14 cellular contexts compared by ENCODE assay signal in genomic region chr12:88650715-88651114, GRCh38.
DNase-seq lines count a peak whose midpoint lies in the region; ATAC-seq and TF ChIP-seq lines count a peak whose summit lies in the region.
"Had no signal": no experiment of that assay in that cellular context is flagged by ENCODE, and none has a peak within 500 bp of the region (broad histone marks: within the 10 kb centered on the region; RNA-seq: fewer than 3 reads in every experiment).

No MANE protein-coding gene starts in this region.

- no peaks in the 10 kb centered on the region for H3K27me3 ChIP-seq in suprapubic skin
- H3K27me3 ChIP-seq: body of pancreas, gastrocnemius medialis had no signal

- TF ChIP-seq EP300 in suprapubic skin (IDR thresholded peaks at IDR 0.05) = no peak

- H3K27ac ChIP-seq in suprapubic skin = peak overlapping the region; percentile 48
- H3K27ac ChIP-seq: body of pancreas, gastrocnemius medialis had no signal

- ATAC-seq in GM19463 (IDR thresholded peaks at IDR 0.05; ENCODE audit: unreplicated experiment) = no peak
- ATAC-seq in GM18517 (IDR thresholded peaks at IDR 0.05; ENCODE audit: unreplicated experiment) = no peak
- ATAC-seq: body of pancreas, gastrocnemius medialis had no signal

- no peaks in the 10 kb centered on the region for H3K36me3 ChIP-seq in suprapubic skin
- H3K36me3 ChIP-seq: gastrocnemius medialis had no signal

- H3K4me1 ChIP-seq in suprapubic skin = peaks cover 20% of the 10 kb centered on the region
- H3K4me1 ChIP-seq: gastrocnemius medialis had no signal

- no peaks in the 10 kb centered on the region for H3K9me3 ChIP-seq in suprapubic skin
- H3K9me3 ChIP-seq: body of pancreas, gastrocnemius medialis had no signal

- TF ChIP-seq POLR2A in suprapubic skin (IDR thresholded peaks at IDR 0.05) = no peak

- in situ Hi-C loops in astrocyte of the spinal cord (cut with HindIII; ENCODE audit: low sequenced_read_pairs) = no loop called here

- TF ChIP-seq CTCF in astrocyte of the spinal cord (IDR thresholded peaks at IDR 0.05; ENCODE audit: low read depth, low read length) = no peak
- TF ChIP-seq CTCF in fibroblast of villous mesenchyme (IDR thresholded peaks at IDR 0.05; ENCODE audit: insufficient read depth, low read depth, low read length) = no peak
- TF ChIP-seq CTCF in suprapubic skin (IDR thresholded peaks at IDR 0.05) = no peak

- peak; percentile 62 for DNase-seq in GM04504 (ENCODE audit: low read depth)
- peak; percentile 45 for DNase-seq in astrocyte of the spinal cord (ENCODE audit: low read depth, low spot score)
- peak; percentile 19 for DNase-seq in fibroblast of villous mesenchyme (ENCODE audit: low read depth)
- no peak for DNase-seq in suprapubic skin (ENCODE audit: low spot score in 2 of 2)
- no peak for DNase-seq in NCI-H1694 treated with DMSO at 0.1 percent for 48 hours (lab: John Stamatoyannopoulos, UW)
- DNase-seq: activated B cell treated with CpG ODN at 0.5 μM for 24 hours; body of pancreas; gastrocnemius medialis; NCI-H1092; nephron progenitor cell; stimulated activated CD4-positive, alpha-beta T cell treated with anti-CD3 and anti-CD28 coated beads, Interleukin-1b, Interleukin-23, amount 100 ng/mL, for 48 hours; T-helper 1 cell had no signal

- no peak overlapping the region for H3K4me3 ChIP-seq in astrocyte of the spinal cord (ENCODE audit: low read depth, low read length)
- no peak overlapping the region for H3K4me3 ChIP-seq in fibroblast of villous mesenchyme (ENCODE audit: low read depth, low read length)
- no peak overlapping the region for H3K4me3 ChIP-seq in suprapubic skin
- H3K4me3 ChIP-seq: body of pancreas, gastrocnemius medialis had no signal

Comparison
In these comparisons a context has a peak if more than half of its experiments do, and no peak if none do; other contexts are left out.
1. DNase-seq: peak in GM04504 (single experiment), astrocyte of the spinal cord (single experiment) and fibroblast of villous mesenchyme (single experiment); none in suprapubic skin (0 of 2) and NCI-H1694 treated with DMSO at 0.1 percent for 48 hours (single experiment).